In genomic region chr17:66190738-66191606, GRCh38 we compare ENCODE assay signal across 9 cellular contexts. TPM values are rescaled to one million over a fixed set of nuclear protein-coding genes. Genes with fewer than 3 reads are reported as not detected.
DNase-seq lines count a peak whose midpoint lies in the region; ATAC-seq, FAIRE-seq and TF ChIP-seq lines count a peak whose summit lies in the region.
"Had no signal": no experiment of that assay in that cellular context is flagged by ENCODE, and none has a peak within 500 bp of the region (broad histone marks: within the 10 kb centered on the region; RNA-seq: fewer than 3 reads in every experiment).

No MANE protein-coding gene starts in this region.

- TF ChIP-seq RAD21 in HepG2 (CRISPR knock-in tag; IDR thresholded peaks at IDR 0.05) = no peak

- TF ChIP-seq CTCF in Caco-2 (IDR thresholded peaks at IDR 0.05; ENCODE audit: insufficient read depth in 1 of 2, low read depth in 1 of 2, low read length in 1 of 2, severe bottlenecking in 1 of 2, unreplicated experiment in 1 of 2) (no peak), Loucy (conservative IDR thresholded peaks at IDR 0.05; ENCODE audit: low read length) (no peak), bronchial epithelial cell (IDR thresholded peaks at IDR 0.05; ENCODE audit: insufficient read depth, low read length, severe bottlenecking) (no peak), HepG2 (CRISPR knock-in tag; IDR thresholded peaks at IDR 0.05) (no peak), suprapubic skin (IDR thresholded peaks at IDR 0.05) (no peak)

- intact Hi-C loops in Caco-2 (cut with micrococcal nuclease; ENCODE audit: unreplicated experiment) = no loop called here
- intact Hi-C loops in HepG2 (cut with micrococcal nuclease; ENCODE audit: unreplicated experiment) = no loop called here

- peak overlapping the region; percentile 95 for H2AFZ ChIP-seq in Loucy (ENCODE audit: low read length)
- peak overlapping the region; percentile 4 for H2AFZ ChIP-seq in HepG2 (ENCODE audit: low read length)

- H3K4me1 ChIP-seq in Caco-2 (peaks cover 10% of the 10 kb centered on the region; the same call in 1 of the 2 replicates), Loucy (ENCODE audit: insufficient read depth, low read length, poor library complexity, severe bottlenecking) (peaks cover 10% of the 10 kb centered on the region), HepG2 (ENCODE audit: insufficient read depth, low read length) (peaks cover 23% of the 10 kb centered on the region), suprapubic skin (peaks cover 25% of the 10 kb centered on the region)

- no peaks in the 10 kb centered on the region for H3K4me1 Mint-ChIP-seq in Caco-2 (ENCODE audit: low read depth, unreplicated experiment)

- H3K79me2 ChIP-seq in Loucy (ENCODE audit: insufficient read depth, low read length) (no peaks in the 10 kb centered on the region), HepG2 (ENCODE audit: insufficient read depth, low read length) (peaks cover 3% of the 10 kb centered on the region)

- TF ChIP-seq POLR2A in HepG2 (IDR thresholded peaks at IDR 0.05; ENCODE audit: insufficient read depth in 1 of 2, low read depth in 2 of 2, low read length in 2 of 2) (no peak), suprapubic skin (IDR thresholded peaks at IDR 0.05) (no peak)

- H3K4me2 ChIP-seq in Loucy (ENCODE audit: low read depth, low read length, poor library complexity, severe bottlenecking) = peak overlapping the region; percentile 83
- peak overlapping the region; percentile 92 for H3K4me2 ChIP-seq in HepG2 (ENCODE audit: low read depth, low read length)

- no peaks in the 10 kb centered on the region for H3K36me3 Mint-ChIP-seq in Caco-2 (ENCODE audit: insufficient read depth, unreplicated experiment)

- H3K9me3 Mint-ChIP-seq in Caco-2 (ENCODE audit: unreplicated experiment) = no peaks in the 10 kb centered on the region

- in situ Hi-C loops in HepG2 (cut with HindIII; ENCODE audit: extremely low pct_ligation_motif_present, low pct_unique_long_range_greater_than_20kb) = loop anchor here (10.0 kb wide), 1 partner anchor 714 kb away; no protein-coding TSS in a partner anchor

- H3F3A ChIP-seq in Loucy (ENCODE audit: low read depth) = no peaks in the 10 kb centered on the region

- no peak for FAIRE-seq in bronchial epithelial cell (lab: Jason Lieb, UNC)
- FAIRE-seq in HepG2 (lab: Jason Lieb, UNC) = peak; percentile 70

- 2% methylated on average over 18 of the region's 18 CpGs for WGBS in HepG2 (ENCODE audit: low lambda C conversion rate)
- 38% methylated on average over 14 of the region's 18 CpGs for WGBS in suprapubic skin

- peak overlapping the region; percentile 19 for H3K27ac ChIP-seq in HepG2 (ENCODE audit: extremely low read length, insufficient read depth, low read length)
- H3K27ac ChIP-seq in suprapubic skin = peak overlapping the region; percentile 82

- H3K4me3 ChIP-seq in Caco-2 (ENCODE audit: low read depth, low read length) (peak overlapping the region; percentile 75), Loucy (ENCODE audit: low read length, poor library complexity, severe bottlenecking) (peak overlapping the region; percentile 81), bronchial epithelial cell (ENCODE audit: low read depth, low read length) (peak overlapping the region; percentile 63), HepG2 (replicated peaks in 1 of 3; ENCODE audit: insufficient read depth in 1 of 3, low read depth in 2 of 3, low read length in 3 of 3) (peak overlapping the region; percentile 78 to 86 (median 79)), suprapubic skin (peak overlapping the region; percentile 84)

- peak overlapping the region; percentile 72 for H3K4me3 Mint-ChIP-seq in Caco-2 (ENCODE audit: unreplicated experiment)

- H3K36me3 ChIP-seq in Caco-2 (ENCODE audit: control insufficient read depth, insufficient read depth, low read length) = no peaks in the 10 kb centered on the region
- no peaks in the 10 kb centered on the region for H3K36me3 ChIP-seq in Loucy (ENCODE audit: insufficient read depth, low read length)
- no peaks in the 10 kb centered on the region for H3K36me3 ChIP-seq in bronchial epithelial cell (ENCODE audit: control insufficient read depth, insufficient read depth, low read length)
- H3K36me3 ChIP-seq in HepG2 (replicated peaks in 1 of 2; ENCODE audit: control insufficient read depth in 1 of 2, insufficient read depth in 2 of 2, low read length in 2 of 2) = no peaks in the 10 kb centered on the region
- no peaks in the 10 kb centered on the region for H3K36me3 ChIP-seq in suprapubic skin

- ATAC-seq in HepG2 (peak; percentile 68), GM18858 (IDR thresholded peaks at IDR 0.05; ENCODE audit: unreplicated experiment) (no peak), HG02678 (IDR thresholded peaks at IDR 0.05; ENCODE audit: unreplicated experiment) (no peak)

- H3K9me2 ChIP-seq in Loucy (replicated peaks; ENCODE audit: low read depth, low read length) = no peaks in the 10 kb centered on the region

- peak overlapping the region; percentile 62 for H3K9ac ChIP-seq in Loucy (ENCODE audit: low read depth, low read length, poor library complexity, severe bottlenecking)
- peak overlapping the region; percentile 75 for H3K9ac ChIP-seq in HepG2 (ENCODE audit: insufficient read depth, low read depth, low read length)

- no peaks in the 10 kb centered on the region for H3K9me3 ChIP-seq in Caco-2
- H3K9me3 ChIP-seq in Loucy (ENCODE audit: insufficient read depth, low read depth, low read length) = no peaks in the 10 kb centered on the region
- H3K9me3 ChIP-seq in HepG2 (ENCODE audit: low read length) = no peaks in the 10 kb centered on the region
- no peaks in the 10 kb centered on the region for H3K9me3 ChIP-seq in suprapubic skin

- TF ChIP-seq EP300 in HepG2 (IDR thresholded peaks at IDR 0.05; ENCODE audit: low read depth in 2 of 2, low read length in 2 of 2) (no peak), HepG2 (CRISPR knock-in tag; IDR thresholded peaks at IDR 0.05; ENCODE audit: borderline replicate concordance) (no peak), suprapubic skin (IDR thresholded peaks at IDR 0.05) (no peak)

- H3K27me3 ChIP-seq in Caco-2 (replicated peaks; ENCODE audit: control insufficient read depth, insufficient read depth, low read length) (no peaks in the 10 kb centered on the region), Loucy (ENCODE audit: insufficient read depth, low read length, poor library complexity, severe bottlenecking) (no peaks in the 10 kb centered on the region), bronchial epithelial cell (ENCODE audit: control insufficient read depth, insufficient read depth, low read length) (no peaks in the 10 kb centered on the region), HepG2 (ENCODE audit: control insufficient read depth in 1 of 2, insufficient read depth in 2 of 2, low read length in 2 of 2) (no peaks in the 10 kb centered on the region; a peak in 1 of 5 replicates), suprapubic skin (no peaks in the 10 kb centered on the region)

- H4K20me1 ChIP-seq in Loucy (ENCODE audit: insufficient read depth, low read length, poor library complexity, severe bottlenecking) (no peaks in the 10 kb centered on the region), HepG2 (ENCODE audit: insufficient read depth, low read length) (no peaks in the 10 kb centered on the region)

- H3K27ac Mint-ChIP-seq in Caco-2 (ENCODE audit: unreplicated experiment) = peak overlapping the region; percentile 43

- DNase-seq in Caco-2 = no peak
- DNase-seq in bronchial epithelial cell (ENCODE audit: low read depth) = peak; percentile 20
- DNase-seq in HepG2 (ENCODE audit: low spot score) = peak; percentile 16
- no peak for DNase-seq in suprapubic skin (ENCODE audit: low spot score in 2 of 2)
- DNase-seq in cerebellar nuclear complex (lab: John Stamatoyannopoulos, UW) = no peak

- CTCF ChIA-PET in Caco-2 (lab: Charles Lee) = no interaction called here
- CTCF ChIA-PET in HepG2 (lab: Yijun Ruan, JAX; ENCODE audit: low intra/inter-chr PET ratio, low total read pairs) = no interaction called here

- no peaks in the 10 kb centered on the region for H3K27me3 Mint-ChIP-seq in Caco-2 (ENCODE audit: insufficient read depth, unreplicated experiment)

- POLR2A ChIA-PET in Caco-2 (lab: Charles Lee) = no interaction called here
- POLR2A ChIA-PET in HepG2 (lab: Yijun Ruan, JAX) = no interaction called here

- TSS peak; percentile 40 for BruUV-seq in Caco-2 (replicated peaks; lab: Mats Ljungman, UMichigan)
- TSS peak; percentile 68 for BruUV-seq in HepG2 (replicated peaks; lab: Mats Ljungman, UMichigan)

RNA-seq across cellular contexts. Expression of gene CEP112, which starts 1.0 kb away (rescaled TPM):
- total RNA-seq in Caco-2 (2022) (2.8 and 4.7 TPM in 2 replicates), bronchial epithelial cell (2.4 and 4.2 TPM in 2 replicates), HepG2 (2016; rRNA removed; fragmentation: Illumina TruSeq; extraction: Trizol) (2.7 and 3.4 TPM in 2 replicates), suprapubic skin (10 to 100 TPM in 1 of 4 donors, 1 to 10 TPM in 2, under 1 TPM in 1; 0.68 to 14.1 (median 6.6) TPM)
- 3.5 and 4.8 TPM in 2 replicates for total RNA-seq in HepG2 (2016; cell fraction: cytosol; rRNA removed; fragmentation: Illumina TruSeq; extraction: Trizol; ENCODE audit: low read depth)
- total RNA-seq in HepG2 (2016; cell fraction: insoluble cytoplasmic fraction; rRNA removed; fragmentation: Illumina TruSeq; extraction: Trizol) = 1.9 and 2.3 TPM in 2 replicates
- 2.1 and 2.2 TPM in 2 replicates for total RNA-seq in HepG2 (2016; cell fraction: membrane; rRNA removed; fragmentation: Illumina TruSeq; extraction: Trizol)
- total RNA-seq in HepG2 (2016; cell fraction: nucleus; rRNA removed; fragmentation: Illumina TruSeq; extraction: Trizol) = 5.8 TPM in 2 replicates
- polyA plus RNA-seq in HepG2 (2011; rRNA removed) = 1.1 and 1.2 TPM in 2 replicates
- 1.0 and 1.1 TPM in 2 replicates for polyA plus RNA-seq in HepG2 (2011; cell fraction: cytosol; rRNA removed)
- 0.85 and 2.0 TPM in 2 replicates for polyA plus RNA-seq in HepG2 (2011; cell fraction: nucleus; rRNA removed)
- polyA plus RNA-seq in HepG2 (2012) = 2.5 and 3.1 TPM in 2 replicates
- polyA plus RNA-seq in HepG2 (2016; cell fraction: cytosol; fragmentation: Illumina TruSeq; extraction: Trizol; ENCODE audit: low read depth) = 0.72 TPM in 2 replicates
- 2.2 and 2.8 TPM in 2 replicates for polyA plus RNA-seq in HepG2 (2016; cell fraction: insoluble cytoplasmic fraction; fragmentation: Illumina TruSeq; extraction: Trizol; ENCODE audit: low read depth)
- polyA plus RNA-seq in HepG2 (2016; cell fraction: membrane; fragmentation: Illumina TruSeq; extraction: Trizol; ENCODE audit: low read depth) = 0.88 and 0.91 TPM in 2 replicates
- polyA plus RNA-seq in HepG2 (2016; cell fraction: nucleus; fragmentation: Illumina TruSeq; extraction: Trizol; ENCODE audit: insufficient read depth, low read depth) = 2.9 and 3.7 TPM in 2 replicates
- polyA minus RNA-seq in HepG2 (2011; rRNA and poly(A)+ RNA removed; ENCODE audit: low replicate concordance) = 0.40 and 1.5 TPM in 2 replicates
- polyA minus RNA-seq in HepG2 (2011; cell fraction: cytosol; rRNA and poly(A)+ RNA removed) = 1.1 and 2.5 TPM in 2 replicates
- 11.3 and 12.9 TPM in 2 replicates for polyA minus RNA-seq in HepG2 (2011; cell fraction: nucleus; rRNA and poly(A)+ RNA removed)

RNA-seq across cellular contexts. Expression of gene APOH, which starts 38.2 kb away (rescaled TPM):
- total RNA-seq in Caco-2 (2022) (135 and 139 TPM in 2 replicates), bronchial epithelial cell (under 0.01 TPM in 1 of 2 replicates, not detected in the other), HepG2 (2016; rRNA removed; fragmentation: Illumina TruSeq; extraction: Trizol) (2,482 and 4,846 TPM in 2 replicates), suprapubic skin (1 to 10 TPM in 1 of 4 donors, not detected in 3; 6.1 TPM)
- 1,150 and 1,183 TPM in 2 replicates for total RNA-seq in HepG2 (2016; cell fraction: cytosol; rRNA removed; fragmentation: Illumina TruSeq; extraction: Trizol; ENCODE audit: low read depth)
- total RNA-seq in HepG2 (2016; cell fraction: insoluble cytoplasmic fraction; rRNA removed; fragmentation: Illumina TruSeq; extraction: Trizol) = 2,465 and 4,724 TPM in 2 replicates
- total RNA-seq in HepG2 (2016; cell fraction: membrane; rRNA removed; fragmentation: Illumina TruSeq; extraction: Trizol) = 1,158 and 1,221 TPM in 2 replicates
- 3,038 and 3,639 TPM in 2 replicates for total RNA-seq in HepG2 (2016; cell fraction: nucleus; rRNA removed; fragmentation: Illumina TruSeq; extraction: Trizol)
- 5,538 and 5,748 TPM in 2 replicates for polyA plus RNA-seq in HepG2 (2011; rRNA removed)
- polyA plus RNA-seq in HepG2 (2011; cell fraction: cytosol; rRNA removed) = 2,927 and 4,844 TPM in 2 replicates
- 1,326 and 1,783 TPM in 2 replicates for polyA plus RNA-seq in HepG2 (2011; cell fraction: nucleus; rRNA removed)
- polyA plus RNA-seq in HepG2 (2012) = 3,089 and 3,460 TPM in 2 replicates
- polyA plus RNA-seq in HepG2 (2016; cell fraction: cytosol; fragmentation: Illumina TruSeq; extraction: Trizol; ENCODE audit: low read depth) = 1,295 and 1,314 TPM in 2 replicates
- polyA plus RNA-seq in HepG2 (2016; cell fraction: insoluble cytoplasmic fraction; fragmentation: Illumina TruSeq; extraction: Trizol; ENCODE audit: low read depth) = 2,481 and 2,611 TPM in 2 replicates
- polyA plus RNA-seq in HepG2 (2016; cell fraction: membrane; fragmentation: Illumina TruSeq; extraction: Trizol; ENCODE audit: low read depth) = 1,085 and 1,169 TPM in 2 replicates
- 4,801 and 5,262 TPM in 2 replicates for polyA plus RNA-seq in HepG2 (2016; cell fraction: nucleus; fragmentation: Illumina TruSeq; extraction: Trizol; ENCODE audit: insufficient read depth, low read depth)
- 0.80 and 1,354 TPM in 2 replicates for polyA minus RNA-seq in HepG2 (2011; rRNA and poly(A)+ RNA removed; ENCODE audit: low replicate concordance)
- polyA minus RNA-seq in HepG2 (2011; cell fraction: cytosol; rRNA and poly(A)+ RNA removed) = 959 and 1,296 TPM in 2 replicates
- polyA minus RNA-seq in HepG2 (2011; cell fraction: nucleus; rRNA and poly(A)+ RNA removed) = 534 and 903 TPM in 2 replicates
- total RNA-seq: T-helper 2 cell treated with Interferon-gamma antibody and Interleukin-4, amounts not matched to agents 100 ng/mL and 5 ng/mL, for 36 hours had no signal

Comparison
In these comparisons a context has a peak if more than half of its experiments do, and no peak if none do; other contexts are left out.
1. DNase-seq: peak in bronchial epithelial cell (single experiment) and HepG2 (single experiment); none in Caco-2 (0 of 2), suprapubic skin (0 of 2) and cerebellar nuclear complex (0 of 2).
2. Peak in every context shown above with its lines, with median percentiles within 50 percentile points of each other: H3K4me3 ChIP-seq.